20 cellular contexts compared by ENCODE assay signal in the genomic region with DNA sequence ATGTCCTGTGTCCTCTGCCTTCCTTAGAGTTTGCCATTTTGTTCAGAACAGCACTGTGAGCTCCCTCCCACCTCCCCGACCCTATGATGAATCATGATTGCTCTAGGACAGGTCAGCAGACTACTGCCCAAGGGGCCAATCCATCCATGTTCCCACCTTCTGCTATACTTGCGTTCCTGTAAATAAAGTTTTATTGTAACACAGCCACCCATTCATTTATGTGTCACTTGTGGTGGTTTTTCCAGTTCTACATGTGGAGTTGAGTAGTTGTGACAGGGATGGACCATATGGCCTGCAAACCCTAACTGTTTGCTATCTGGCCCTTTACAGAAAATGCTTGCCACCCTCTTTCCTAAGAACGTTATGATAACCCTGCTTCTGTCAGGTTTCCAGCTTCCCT.
"Had no signal": no experiment of that assay in that cellular context is flagged by ENCODE, and none has a peak within 500 bp of the region (broad histone marks: within the 10 kb centered on the region; RNA-seq: fewer than 3 reads in every experiment).

No MANE protein-coding gene starts in this region.

- FAIRE-seq: RCC 7860 had no signal

- H3K4me1 ChIP-seq: SJSA1 had no signal

- H3K4me3 ChIP-seq: MG63, SJSA1, SK-N-MC had no signal

- H3K27ac ChIP-seq: SJSA1 had no signal

- H3K27me3 ChIP-seq: MG63, SJSA1 had no signal

- H3K36me3 ChIP-seq: MG63, SJSA1 had no signal

- H3K9me3 ChIP-seq: MG63, SJSA1 had no signal

- DNase-seq: Karpas-422, KG1, MG63, NCI-H1092 treated with DMSO at 0.1 percent for 48 hours, NCI-H1436, NCI-H187, NCI-H2029, NCI-H2081 treated with DMSO at 0.1 percent for 48 hours, NCI-H2171, NCI-H226, NCI-H446, NCI-H510A, NCI-H524 treated with DMSO at 0.1 percent for 48 hours, NCI-H774, Right ventricle myocardium superior, RPMI8226, SIG-M5 had no signal
